In genomic region chr16:4288148-4288921, GRCh38 we compare ENCODE assay signal across 8 cellular contexts. TPM values are rescaled to one million over a fixed set of nuclear protein-coding genes. Genes with fewer than 3 reads are reported as not detected.
DNase-seq lines count a peak whose midpoint lies in the region; ATAC-seq, FAIRE-seq and TF ChIP-seq lines count a peak whose summit lies in the region.

No MANE protein-coding gene starts in this region.

- H3K27me3 Mint-ChIP-seq in activated T-helper 2 cell treated with anti-CD3 and anti-CD28 coated beads, Interferon-gamma antibody, Interleukin-2, Interleukin-4, amounts not matched to agents 10 μg/mL and 5 μg/mL and 100 μg/mL, durations not matched to agents 14 hours and 24 hours and 36 hours (ENCODE audit: low read depth) = no peaks in the 10 kb centered on the region

- no peak overlapping the region for H2BK5ac ChIP-seq in trophoblast cell (ENCODE audit: low read depth, low read length, poor library complexity)

- H3K4ac ChIP-seq in trophoblast cell (ENCODE audit: low read depth, low read length) = no peak overlapping the region

- H2AFZ ChIP-seq in trophoblast cell (ENCODE audit: insufficient read depth, low read length, poor library complexity) = no peak overlapping the region

- no peak overlapping the region for H2BK120ac ChIP-seq in trophoblast cell (ENCODE audit: insufficient read depth, low read length, poor library complexity)

- no peak for FAIRE-seq in RCC 7860 (lab: Jason Lieb, UNC)

- H3K4me3 ChIP-seq in trophoblast cell (ENCODE audit: low read depth, low read length) (no peak overlapping the region), transverse colon (no peak overlapping the region)

- peak overlapping the region; percentile 49 for H2AK5ac ChIP-seq in trophoblast cell (ENCODE audit: low read length)

- H3K27ac Mint-ChIP-seq in activated T-helper 2 cell treated with anti-CD3 and anti-CD28 coated beads, Interferon-gamma antibody, Interleukin-2, Interleukin-4, amounts not matched to agents 10 μg/mL and 5 μg/mL and 100 μg/mL, durations not matched to agents 14 hours and 24 hours and 36 hours = no peak overlapping the region

- no peak overlapping the region for H3K9ac ChIP-seq in trophoblast cell (ENCODE audit: low read length)

- no peak overlapping the region for H4K91ac ChIP-seq in trophoblast cell (ENCODE audit: low read depth, low read length)

- peak overlapping the region; percentile 56 for H2BK12ac ChIP-seq in trophoblast cell (ENCODE audit: low read length)

- no peaks in the 10 kb centered on the region for H3K27me3 ChIP-seq in trophoblast cell (ENCODE audit: insufficient read depth, low read length)
- no peaks in the 10 kb centered on the region for H3K27me3 ChIP-seq in transverse colon

- H3K36me3 ChIP-seq in trophoblast cell (ENCODE audit: control insufficient read depth in 1 of 2, insufficient read depth in 2 of 2, low read length in 2 of 2) (no peaks in the 10 kb centered on the region), transverse colon (no peaks in the 10 kb centered on the region)

- TF ChIP-seq CTCF in transverse colon (IDR thresholded peaks at IDR 0.05) = peak; percentile 89 to 97 (median 92)

- no peak overlapping the region for H3K18ac ChIP-seq in trophoblast cell (ENCODE audit: low read length)

- H3K4me1 ChIP-seq in trophoblast cell (ENCODE audit: control insufficient read depth in 1 of 2, insufficient read depth in 2 of 2, low read length in 2 of 2) (peaks cover 14 to 23% of the 10 kb centered on the region in 2 experiments), transverse colon (peaks cover 7 to 17% (median 11%) of the 10 kb centered on the region in 4 donors)

- intact Hi-C loops in activated T-helper 2 cell treated with anti-CD3 and anti-CD28 coated beads, Interferon-gamma antibody, Interleukin-2, Interleukin-4, amounts not matched to agents 10 μg/mL and 5 μg/mL and 100 μg/mL, durations not matched to agents 14 hours and 24 hours and 36 hours (cut with micrococcal nuclease) = loop anchor here (1.0 to 5.0 kb wide), 2 partner anchors 42 to 114 kb away; no protein-coding TSS in a partner anchor
- intact Hi-C loops in transverse colon (cut with DNase I; ENCODE audit: low total_unique reads) = loop anchor here (2.0 kb wide), 1 partner anchor 40 kb away; no protein-coding TSS in a partner anchor

- no peak for TF ChIP-seq POLR2A in transverse colon (IDR thresholded peaks at IDR 0.05)

- no peak overlapping the region for H3K14ac ChIP-seq in trophoblast cell (ENCODE audit: low read length)

- H3K9me3 ChIP-seq in trophoblast cell (ENCODE audit: insufficient read depth, low read depth, low read length) = no peaks in the 10 kb centered on the region
- no peaks in the 10 kb centered on the region for H3K9me3 ChIP-seq in transverse colon

- peaks cover 4% of the 10 kb centered on the region for H3K4me1 Mint-ChIP-seq in activated T-helper 2 cell treated with anti-CD3 and anti-CD28 coated beads, Interferon-gamma antibody, Interleukin-2, Interleukin-4, amounts not matched to agents 10 μg/mL and 5 μg/mL and 100 μg/mL, durations not matched to agents 14 hours and 24 hours and 36 hours (ENCODE audit: low read depth)

- peaks cover 6% of the 10 kb centered on the region for H3K79me1 ChIP-seq in trophoblast cell (ENCODE audit: low read length)

- H3K79me2 ChIP-seq in trophoblast cell (ENCODE audit: control insufficient read depth, insufficient read depth, low read length, poor library complexity) = no peaks in the 10 kb centered on the region

- no peak overlapping the region for H4K12ac ChIP-seq in trophoblast cell (ENCODE audit: low read depth, low read length)

- peak overlapping the region; percentile 46 for H4K8ac ChIP-seq in trophoblast cell (ENCODE audit: low read depth, low read length)

- H3K4me2 ChIP-seq in trophoblast cell (ENCODE audit: low read length) = peak overlapping the region; percentile 42

- H3K36me3 Mint-ChIP-seq in activated T-helper 2 cell treated with anti-CD3 and anti-CD28 coated beads, Interferon-gamma antibody, Interleukin-2, Interleukin-4, amounts not matched to agents 10 μg/mL and 5 μg/mL and 100 μg/mL, durations not matched to agents 14 hours and 24 hours and 36 hours (ENCODE audit: low read depth) = no peaks in the 10 kb centered on the region

- no peak for TF ChIP-seq EP300 in transverse colon (IDR thresholded peaks at IDR 0.05; ENCODE audit: low read depth)

- in situ Hi-C loops in transverse colon (cut with MboI; ENCODE audit: low pct_ligation_motif_present in 1 of 4, low pct_unique_long_range_greater_than_20kb in 1 of 4, low sequenced_read_pairs in 3 of 4) = loop anchor here in 1 of 4 donors (5.0 kb wide), 1 partner anchor 44 kb away; no protein-coding TSS in a partner anchor

- H3K9me3 Mint-ChIP-seq in activated T-helper 2 cell treated with anti-CD3 and anti-CD28 coated beads, Interferon-gamma antibody, Interleukin-2, Interleukin-4, amounts not matched to agents 10 μg/mL and 5 μg/mL and 100 μg/mL, durations not matched to agents 14 hours and 24 hours and 36 hours = no peaks in the 10 kb centered on the region

- DNase-seq in NCI-H2196 (lab: John Stamatoyannopoulos, UW; ENCODE audit: unreplicated experiment) (peak; percentile 18), NCI-H2196 treated with DMSO at 0.1 percent for 48 hours (lab: John Stamatoyannopoulos, UW; ENCODE audit: unreplicated experiment) (no peak), RCC 7860 (ENCODE audit: low spot score) (peak; percentile 57), foreskin melanocyte (peak; percentile 42), trophoblast cell (peak; percentile 92 to 95), transverse colon (peak; percentile 81)
- peak; percentile 69 for DNase-seq in activated T-helper 2 cell treated with anti-CD3 and anti-CD28 coated beads, Interferon-gamma antibody, Interleukin-2, Interleukin-4, amounts not matched to agents 10 μg/mL and 5 μg/mL and 100 μg/mL, durations not matched to agents 14 hours and 24 hours and 36 hours (ENCODE audit: low spot score)

- H3K27ac ChIP-seq in trophoblast cell (ENCODE audit: low read depth, low read length) = no peak overlapping the region
- no peak overlapping the region for H3K27ac ChIP-seq in transverse colon

- H3K4me3 Mint-ChIP-seq in activated T-helper 2 cell treated with anti-CD3 and anti-CD28 coated beads, Interferon-gamma antibody, Interleukin-2, Interleukin-4, amounts not matched to agents 10 μg/mL and 5 μg/mL and 100 μg/mL, durations not matched to agents 14 hours and 24 hours and 36 hours (ENCODE audit: low read depth) = no peak overlapping the region

- no CpG with 5 or more reads among the region's 22 CpGs for WGBS in trophoblast cell (ENCODE audit: extremely low coverage, insufficient coverage, insufficient read length)
- 13% methylated on average over 19 of the region's 22 CpGs; no CpG with 5 or more reads in 1 of the 2 donors for WGBS in transverse colon (ENCODE audit: low coverage in 1 of 2), 2 donors

- ATAC-seq in HG03066 (IDR thresholded peaks at IDR 0.05; ENCODE audit: low read depth, unreplicated experiment) = peak; percentile 60

- H3K23ac ChIP-seq in trophoblast cell (ENCODE audit: low read length) = no peak overlapping the region

RNA-seq across cellular contexts. Expression of gene TFAP4, which starts 15.5 kb away (rescaled TPM):
- total RNA-seq in activated T-helper 2 cell treated with anti-CD3 and anti-CD28 coated beads, Interferon-gamma antibody, Interleukin-2, Interleukin-4, amounts not matched to agents 10 μg/mL and 5 μg/mL and 100 μg/mL, durations not matched to agents 14 hours and 24 hours and 36 hours = 40.4 and 41.9 TPM in 2 replicates
- polyA plus RNA-seq in trophoblast cell (2013) = 4.5 and 4.6 TPM in 2 replicates
- total RNA-seq in transverse colon = 1 to 10 TPM; 4.6 to 8.4 (median 6.3) TPM

RNA-seq across cellular contexts. Expression of gene GLIS2, which starts 27.5 kb away (rescaled TPM):
- 2.1 and 2.5 TPM in 2 replicates for total RNA-seq in activated T-helper 2 cell treated with anti-CD3 and anti-CD28 coated beads, Interferon-gamma antibody, Interleukin-2, Interleukin-4, amounts not matched to agents 10 μg/mL and 5 μg/mL and 100 μg/mL, durations not matched to agents 14 hours and 24 hours and 36 hours
- polyA plus RNA-seq in trophoblast cell (2013) = 22.5 and 23.2 TPM in 2 replicates
- total RNA-seq in transverse colon = 1 to 10 TPM in 3 of 4 donors, under 1 TPM in 1; 0.68 to 5.0 (median 1.8) TPM

RNA-seq across cellular contexts. Expression of gene SRL, which starts 46.5 kb away (rescaled TPM):
- total RNA-seq in activated T-helper 2 cell treated with anti-CD3 and anti-CD28 coated beads, Interferon-gamma antibody, Interleukin-2, Interleukin-4, amounts not matched to agents 10 μg/mL and 5 μg/mL and 100 μg/mL, durations not matched to agents 14 hours and 24 hours and 36 hours = not detected in 2 replicates
- not detected in 2 replicates for polyA plus RNA-seq in trophoblast cell (2013)
- under 1 TPM in 2 of 4 donors, not detected in 2; 0.32 to 0.68 TPM for total RNA-seq in transverse colon
